9 cellular contexts compared by ENCODE assay signal in the genomic region with DNA sequence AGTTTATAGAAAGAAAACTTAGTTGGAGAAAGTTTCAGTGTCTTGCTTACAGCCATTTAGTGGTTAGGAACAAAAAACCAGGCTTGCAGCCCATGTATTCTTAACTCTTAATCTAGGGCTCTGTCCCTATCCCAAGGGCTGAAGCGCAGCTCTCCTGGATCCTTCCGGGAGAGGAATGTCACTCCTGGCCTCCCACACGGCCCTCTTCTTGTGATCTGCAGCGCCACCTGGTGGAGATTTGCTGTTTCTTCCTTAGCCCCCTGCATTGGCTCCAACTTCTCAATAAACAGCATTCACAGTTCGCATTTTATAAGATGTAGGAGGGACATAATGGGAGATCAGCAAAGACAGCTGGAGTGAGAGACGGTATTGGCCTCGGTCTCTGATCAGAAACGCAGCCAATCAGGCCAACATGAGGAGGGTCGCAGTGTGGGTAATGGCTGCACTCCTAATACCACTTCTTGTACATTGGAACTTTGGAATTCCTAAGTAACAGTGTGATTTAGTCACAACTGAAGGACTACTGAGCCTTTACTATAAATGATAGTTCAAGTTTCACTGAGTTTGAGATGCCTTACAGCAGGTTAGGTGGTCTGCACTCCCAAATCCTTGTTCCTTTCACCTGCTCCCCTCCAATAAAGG.
DNase-seq lines count a peak whose midpoint lies in the region; ATAC-seq and TF ChIP-seq lines count a peak whose summit lies in the region.
"Had no signal": no experiment of that assay in that cellular context is flagged by ENCODE, and none has a peak within 500 bp of the region (broad histone marks: within the 10 kb centered on the region; RNA-seq: fewer than 3 reads in every experiment).

No MANE protein-coding gene starts in this region.

- TF ChIP-seq CTCF in foreskin fibroblast (IDR thresholded peaks at IDR 0.05; ENCODE audit: low read depth, low read length): peak; percentile 86

- CTCF ChIA-PET in activated CD4-positive, alpha-beta memory T cell treated with anti-CD3 and anti-CD28 coated beads, Interleukin-2, amount 10 ng/mL, durations not matched to agents 7 days and 5 days (lab: Charles Lee): no interaction called here

- ATAC-seq in HG02852 (IDR thresholded peaks at IDR 0.05; ENCODE audit: unreplicated experiment) (peak; percentile 60), GM18858 (IDR thresholded peaks at IDR 0.05; ENCODE audit: unreplicated experiment) (no peak)

- POLR2A ChIA-PET in activated CD4-positive, alpha-beta memory T cell treated with anti-CD3 and anti-CD28 coated beads, Interleukin-2, amount 10 ng/mL, durations not matched to agents 7 days and 5 days (lab: Charles Lee): no interaction called here

- no peaks in the 10 kb centered on the region for H3K27me3 Mint-ChIP-seq in activated CD4-positive, alpha-beta memory T cell treated with anti-CD3 and anti-CD28 coated beads, Interleukin-2, amount 10 ng/mL, durations not matched to agents 7 days and 5 days
- H3K27me3 Mint-ChIP-seq: CD8-positive, alpha-beta memory T cell had no signal

- no peaks in the 10 kb centered on the region for H3K4me1 Mint-ChIP-seq in activated CD4-positive, alpha-beta memory T cell treated with anti-CD3 and anti-CD28 coated beads, Interleukin-2, amount 10 ng/mL, durations not matched to agents 7 days and 5 days
- H3K4me1 Mint-ChIP-seq: CD8-positive, alpha-beta memory T cell had no signal

- no peaks in the 10 kb centered on the region for H3K36me3 Mint-ChIP-seq in activated CD4-positive, alpha-beta memory T cell treated with anti-CD3 and anti-CD28 coated beads, Interleukin-2, amount 10 ng/mL, durations not matched to agents 7 days and 5 days (ENCODE audit: low read depth)
- H3K36me3 Mint-ChIP-seq: CD8-positive, alpha-beta memory T cell had no signal

- H3K4me3 Mint-ChIP-seq in activated CD4-positive, alpha-beta memory T cell treated with anti-CD3 and anti-CD28 coated beads, Interleukin-2, amount 10 ng/mL, durations not matched to agents 7 days and 5 days: no peak overlapping the region
- H3K4me3 Mint-ChIP-seq: CD8-positive, alpha-beta memory T cell had no signal

- no peak overlapping the region for H3K27ac Mint-ChIP-seq in activated CD4-positive, alpha-beta memory T cell treated with anti-CD3 and anti-CD28 coated beads, Interleukin-2, amount 10 ng/mL, durations not matched to agents 7 days and 5 days
- H3K27ac Mint-ChIP-seq: CD8-positive, alpha-beta memory T cell had no signal

- H3K9me3 Mint-ChIP-seq in activated CD4-positive, alpha-beta memory T cell treated with anti-CD3 and anti-CD28 coated beads, Interleukin-2, amount 10 ng/mL, durations not matched to agents 7 days and 5 days: no peaks in the 10 kb centered on the region

- no peak overlapping the region for H3K4me3 ChIP-seq in foreskin fibroblast (ENCODE audit: low read depth in 1 of 2, low read length in 2 of 2)

- peak; percentile 41 to 67 for DNase-seq in NCI-H524 (lab: John Stamatoyannopoulos, UW)
- DNase-seq in NCI-H524 treated with DMSO at 0.1 percent for 48 hours (lab: John Stamatoyannopoulos, UW): no peak
- DNase-seq in NCI-H226: peak; percentile 29
- DNase-seq in activated CD4-positive, alpha-beta memory T cell treated with anti-CD3 and anti-CD28 coated beads, Interleukin-2, amount 10 ng/mL, durations not matched to agents 7 days and 5 days: peak; percentile 39
- peak; percentile 30 to 86 for DNase-seq in foreskin fibroblast
- DNase-seq in occipital lobe (lab: John Stamatoyannopoulos, UW): peak; percentile 35
